In the genomic region with DNA sequence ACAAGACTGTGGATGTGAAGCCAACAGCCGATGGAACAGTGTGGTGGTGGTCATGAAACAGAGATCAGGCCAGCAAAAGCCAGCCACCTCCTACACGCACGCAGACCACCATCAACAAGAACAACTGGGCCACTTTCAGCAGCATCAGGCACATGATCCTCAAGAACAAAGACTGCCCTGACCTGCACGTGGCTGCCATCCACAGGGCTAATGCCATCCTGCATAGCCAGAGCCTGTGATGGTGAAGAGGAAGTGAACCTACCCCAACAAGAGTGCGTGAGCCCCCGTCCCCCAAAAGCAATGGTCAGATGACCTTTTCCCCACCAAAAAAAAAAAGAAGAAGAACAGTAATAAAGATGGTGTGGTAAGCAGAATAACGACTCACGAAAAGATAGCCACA, we compare ENCODE assay signal across 19 cellular contexts.
"Had no signal": no experiment of that assay in that cellular context is flagged by ENCODE, and none has a peak within 500 bp of the region (broad histone marks: within the 10 kb centered on the region; RNA-seq: fewer than 3 reads in every experiment).

No MANE protein-coding gene starts in this region.

- DNase-seq: effector memory CD4-positive, alpha-beta T cell; heart left ventricle; kidney glomerular epithelial cell; nucleus accumbens; ovary; right cardiac atrium; small intestine; stimulated activated CD4-positive, alpha-beta T cell treated with anti-CD3 and anti-CD28 coated beads, Interleukin-12 subunit alpha, Interleukin-12 subunit beta, amount 100 ng/mL, for 4 hours; stimulated activated naive CD4-positive, alpha-beta T cell; stomach; substantia nigra; transverse colon had no signal

- FAIRE-seq: islet of Langerhans had no signal

- H3K27ac Mint-ChIP-seq: mesothelial cell of epicardium; natural killer cell treated with Interleukin-12 subunit alpha and Interleukin-12 subunit beta and Interleukin-15 and Interleukin-18, amount 100 ng/mL, for 72 hours; neural progenitor cell; progenitor cell of endocrine pancreas had no signal

- H3K9me3 ChIP-seq: heart left ventricle, stomach, thoracic aorta, transverse colon had no signal

- H3K36me3 Mint-ChIP-seq: mesothelial cell of epicardium; natural killer cell treated with Interleukin-12 subunit alpha and Interleukin-12 subunit beta and Interleukin-15 and Interleukin-18, amount 100 ng/mL, for 72 hours; neural progenitor cell had no signal

- H3K27me3 ChIP-seq: heart left ventricle, neural progenitor cell, ovary, stomach, transverse colon had no signal

- H3K27ac ChIP-seq: heart left ventricle, neural progenitor cell, ovary, stomach, thoracic aorta, transverse colon had no signal

- H3K4me1 Mint-ChIP-seq: neural progenitor cell had no signal

- H3K27me3 Mint-ChIP-seq: progenitor cell of endocrine pancreas had no signal

- H3K4me2 ChIP-seq: neural progenitor cell had no signal

- H2AFZ ChIP-seq: neural progenitor cell had no signal

- H3K4me1 ChIP-seq: neural progenitor cell, stomach, transverse colon had no signal

- H3K9ac ChIP-seq: neural progenitor cell had no signal

- H3K9me3 Mint-ChIP-seq: natural killer cell treated with Interleukin-12 subunit alpha and Interleukin-12 subunit beta and Interleukin-15 and Interleukin-18, amount 100 ng/mL, for 72 hours had no signal

- H3K4me3 ChIP-seq: heart left ventricle, neural progenitor cell, ovary, stomach, thoracic aorta, transverse colon had no signal

- H3K36me3 ChIP-seq: heart left ventricle, neural progenitor cell, ovary, stomach, thoracic aorta, transverse colon had no signal

- ATAC-seq: esophagus mucosa; heart left ventricle; natural killer cell treated with Interleukin-12 subunit alpha and Interleukin-12 subunit beta and Interleukin-15 and Interleukin-18, amount 100 ng/mL, for 72 hours; right cardiac atrium had no signal

- H3K4me3 Mint-ChIP-seq: mesothelial cell of epicardium; natural killer cell treated with Interleukin-12 subunit alpha and Interleukin-12 subunit beta and Interleukin-15 and Interleukin-18, amount 100 ng/mL, for 72 hours; neural progenitor cell had no signal
